16 cellular contexts compared by ENCODE assay signal in genomic region chr13:106291006-106291405, GRCh38.
DNase-seq lines count a peak whose midpoint lies in the region; ATAC-seq and TF ChIP-seq lines count a peak whose summit lies in the region.
"Had no signal": no experiment of that assay in that cellular context is flagged by ENCODE, and none has a peak within 500 bp of the region (broad histone marks: within the 10 kb centered on the region; RNA-seq: fewer than 3 reads in every experiment).

No MANE protein-coding gene starts in this region.

- intact Hi-C loops in mucosa of descending colon (cut with DNase I, micrococcal nuclease), result no loop called here
- intact Hi-C loops in heart left ventricle (cut with DNase I), result no loop called here

- 98 to 100% (median 100%) methylated on average over 1 of the region's 1 CpG for WGBS in heart left ventricle, 4 donors

- no peak overlapping the region for H3K4me3 ChIP-seq in choroid plexus epithelial cell (ENCODE audit: low read depth, low read length)
- no peak overlapping the region for H3K4me3 ChIP-seq in mucosa of descending colon
- no peak overlapping the region for H3K4me3 ChIP-seq in heart left ventricle
- H3K4me3 ChIP-seq: lower lobe of right lung had no signal

- no peak overlapping the region for H3K27ac ChIP-seq in heart left ventricle
- H3K27ac ChIP-seq: lower lobe of right lung had no signal

- H3K27me3 ChIP-seq in heart left ventricle, result no peaks in the 10 kb centered on the region

- TF ChIP-seq CTCF in choroid plexus epithelial cell (conservative IDR thresholded peaks at IDR 0.05; ENCODE audit: low read depth, low read length) (no peak), mucosa of descending colon (IDR thresholded peaks at IDR 0.05) (no peak), heart left ventricle (IDR thresholded peaks at IDR 0.05) (no peak)

- peak; percentile 1 for DNase-seq in DMS53 treated with DMSO at 0.1 percent for 48 hours (lab: John Stamatoyannopoulos, UW; ENCODE audit: unreplicated experiment)
- DNase-seq in M059J (ENCODE audit: low read depth), result peak; percentile 80
- peak; percentile 73 for DNase-seq in choroid plexus epithelial cell (ENCODE audit: low read depth)
- no peak for DNase-seq in mucosa of descending colon
- DNase-seq in heart left ventricle, result no peak
- no peak for DNase-seq in activated CD4-positive, alpha-beta T cell treated with anti-CD3 and anti-CD28 coated beads, Interleukin-2, amount 50 U/mL, for 1 hour
- DNase-seq: activated CD4-positive, alpha-beta T cell treated with anti-CD3 and anti-CD28 coated beads, Interleukin-2, amount 10 ng/mL, durations not matched to agents 7 days and 5 days; activated naive CD8-positive, alpha-beta T cell treated with anti-CD3 and anti-CD28 coated beads, Interleukin-2, amount 10 ng/mL, durations not matched to agents 7 days and 5 days; activated T-cell treated with anti-CD3 and anti-CD28 coated beads, Interleukin-2, amount 50 U/mL, for 1 hour; lower lobe of right lung; NCI-H1048; NCI-H2171; retina had no signal

- H3K9me3 ChIP-seq in mucosa of descending colon (no peaks in the 10 kb centered on the region), heart left ventricle (no peaks in the 10 kb centered on the region)
- H3K9me3 ChIP-seq: lower lobe of right lung had no signal

- no peak for TF ChIP-seq POLR2A in heart left ventricle (IDR thresholded peaks at IDR 0.05)

- ATAC-seq in mucosa of descending colon (peak; percentile 15), heart left ventricle (no peak), HG02623 (IDR thresholded peaks at IDR 0.05; ENCODE audit: unreplicated experiment) (no peak), GM19395 (IDR thresholded peaks at IDR 0.05; ENCODE audit: unreplicated experiment) (no peak)
- ATAC-seq: HepG2, lower lobe of right lung had no signal

- H3K36me3 ChIP-seq in mucosa of descending colon (ENCODE audit: low read depth) (no peaks in the 10 kb centered on the region), heart left ventricle (no peaks in the 10 kb centered on the region)
- H3K36me3 ChIP-seq: lower lobe of right lung had no signal

- H3K4me1 ChIP-seq in mucosa of descending colon (ENCODE audit: low read depth), result no peaks in the 10 kb centered on the region
- H3K4me1 ChIP-seq in heart left ventricle, result no peaks in the 10 kb centered on the region
- H3K4me1 ChIP-seq: lower lobe of right lung had no signal

Comparison
In these comparisons a context has a peak if more than half of its experiments do, and no peak if none do; other contexts are left out.
1. DNase-seq: peak in DMS53 treated with DMSO at 0.1 percent for 48 hours (single experiment), M059J (single experiment) and choroid plexus epithelial cell (single experiment); none in mucosa of descending colon (0 of 3), heart left ventricle (0 of 5) and activated CD4-positive, alpha-beta T cell treated with anti-CD3 and anti-CD28 coated beads, Interleukin-2, amount 50 U/mL, for 1 hour (single experiment).